Comparison of ENCODE assay signal across 1 cellular context in genomic region chr16:81729451-81729850, GRCh38.
TF ChIP-seq lines count a peak whose summit lies in the region.

No MANE protein-coding gene starts in this region.

TF ChIP-seq in GM23338, 12 proteins besides CTCF, POLR2A, EP300 and RAD21 (continued from another document):
- TF ChIP-seq ZNF462 (CRISPR knock-in tag; IDR thresholded peaks at IDR 0.05) (no peak), CREB1 (CRISPR knock-in tag; IDR thresholded peaks at IDR 0.05; ENCODE audit: low read depth) (peak; percentile 39; the same call in 1 of the 2 replicates)
